8 cellular contexts compared by ENCODE assay signal in genomic region chr5:177336112-177336511, GRCh38. TPM values are rescaled to one million over a fixed set of nuclear protein-coding genes. Genes with fewer than 3 reads are reported as not detected.
A peak's percentile ranks its signal among the peaks of the same experiment; 100 is the strongest.
DNase-seq lines count a peak whose midpoint lies in the region; ATAC-seq and TF ChIP-seq lines count a peak whose summit lies in the region.

No MANE protein-coding gene starts in this region.

- intact Hi-C loops in ovary (cut with DNase I) = no loop called here

- no peak for ATAC-seq in GM18873 (IDR thresholded peaks at IDR 0.05; ENCODE audit: low FRiP score, unreplicated experiment)

- TF ChIP-seq CTCF in Peyer's patch (IDR thresholded peaks at IDR 0.05) (peak in 4 of 6 experiments; percentile 11 to 43 (median 38)), foreskin fibroblast (IDR thresholded peaks at IDR 0.05; ENCODE audit: low read depth, low read length) (no peak), coronary artery (IDR thresholded peaks at IDR 0.05) (no peak), ovary (IDR thresholded peaks at IDR 0.05) (no peak)

- H3K36me3 ChIP-seq in Peyer's patch (peaks cover 0 to 85% (median 0%) of the 10 kb centered on the region in 3 donors), ovary (no peaks in the 10 kb centered on the region)

- no peaks in the 10 kb centered on the region for H3K27me3 ChIP-seq in Peyer's patch
- no peaks in the 10 kb centered on the region for H3K27me3 ChIP-seq in ovary

- TF ChIP-seq POLR2A in Peyer's patch (IDR thresholded peaks at IDR 0.05) (no peak), ovary (IDR thresholded peaks at IDR 0.05) (no peak)

- H3K27ac ChIP-seq in Peyer's patch = no peak overlapping the region
- H3K27ac ChIP-seq in coronary artery = no peak overlapping the region
- no peak overlapping the region for H3K27ac ChIP-seq in ovary

- no peak for TF ChIP-seq EP300 in ovary (IDR thresholded peaks at IDR 0.05)

- 63 to 68% (median 63%) methylated on average over 12 of the region's 12 CpGs for WGBS in ovary, 3 donors

- H3K9me3 ChIP-seq in Peyer's patch = no peaks in the 10 kb centered on the region
- H3K9me3 ChIP-seq in ovary = no peaks in the 10 kb centered on the region

- no peaks in the 10 kb centered on the region for H3K4me1 ChIP-seq in Peyer's patch
- no peaks in the 10 kb centered on the region for H3K4me1 ChIP-seq in ovary (ENCODE audit: insufficient read depth)

- peak; percentile 30 to 32 for DNase-seq in stimulated activated CD4-positive, alpha-beta T cell treated with anti-CD3 and anti-CD28 coated beads, Interleukin-4, amount 100 ng/mL, for 48 hours (ENCODE audit: low read depth in 2 of 2)
- DNase-seq in stimulated activated CD4-positive, alpha-beta T cell treated with anti-CD3 and anti-CD28 coated beads, Interleukin-4, amount 100 ng/mL, for 24 hours = no peak
- peak in 1 of 3 donors; percentile 56 for DNase-seq in Peyer's patch
- peak; percentile 17 to 63 for DNase-seq in foreskin fibroblast
- DNase-seq in coronary artery (ENCODE audit: low spot score) = no peak
- no peak for DNase-seq in ovary
- no peak for DNase-seq in NCI-H1105 (lab: John Stamatoyannopoulos, UW)

- H3K4me3 ChIP-seq in Peyer's patch (no peak overlapping the region), foreskin fibroblast (ENCODE audit: low read depth in 1 of 2, low read length in 2 of 2) (no peak overlapping the region), coronary artery (no peak overlapping the region), ovary (no peak overlapping the region)

RNA-seq across cellular contexts. Expression of gene LMAN2, which starts 15.4 kb away (rescaled TPM):
- 100 to 1,000 TPM; 193 to 321 (median 268) TPM for total RNA-seq in Peyer's patch
- total RNA-seq in ovary = 100 to 1,000 TPM in 2 of 7 donors, 10 to 100 TPM in 5; 63.5 to 154 (median 93.5) TPM
- polyA plus RNA-seq in ovary = 100 to 1,000 TPM in 1 of 2 donors, 10 to 100 TPM in 1; 85.0 to 142 TPM

RNA-seq across cellular contexts. Expression of gene RGS14, which starts 21.6 kb away (rescaled TPM):
- total RNA-seq in Peyer's patch (10 to 100 TPM; 19.4 to 41.0 (median 23.3) TPM), ovary (10 to 100 TPM in 1 of 7 donors, 1 to 10 TPM in 6; 4.0 to 27.0 (median 8.0) TPM)
- 1 to 10 TPM in 1 of 2 donors, under 1 TPM in 1; 0.73 to 6.2 TPM for polyA plus RNA-seq in ovary

RNA-seq across cellular contexts. Expression of gene MXD3, which starts 24.4 kb away (rescaled TPM):
- total RNA-seq in Peyer's patch = 10 to 100 TPM in 3 of 4 donors, 1 to 10 TPM in 1; 6.8 to 25.8 (median 18.5) TPM
- 1 to 10 TPM; 3.2 to 9.8 (median 6.2) TPM for total RNA-seq in ovary
- polyA plus RNA-seq in ovary = 1 to 10 TPM in 1 of 2 donors, under 1 TPM in 1; 0.30 to 6.0 TPM

RNA-seq across cellular contexts. Expression of gene PRELID1, which starts 32.5 kb away (rescaled TPM):
- total RNA-seq in Peyer's patch (100 to 1,000 TPM in 3 of 4 donors, 10 to 100 TPM in 1; 55.3 to 215 (median 132) TPM), ovary (10 to 100 TPM; 42.8 to 96.8 (median 74.6) TPM)
- 10 to 100 TPM; 65.0 to 77.6 TPM for polyA plus RNA-seq in ovary

RNA-seq across cellular contexts. Expression of gene RAB24, which starts 32.6 kb away (rescaled TPM):
- total RNA-seq in Peyer's patch (10 to 100 TPM; 37.0 to 58.6 (median 46.3) TPM), ovary (10 to 100 TPM; 23.3 to 40.4 (median 26.8) TPM)
- 10 to 100 TPM; 17.0 to 40.4 TPM for polyA plus RNA-seq in ovary

Comparison
In these comparisons a context has a peak if more than half of its experiments do, and no peak if none do; other contexts are left out.
1. DNase-seq: peak in stimulated activated CD4-positive, alpha-beta T cell treated with anti-CD3 and anti-CD28 coated beads, Interleukin-4, amount 100 ng/mL, for 48 hours (2 of 2) and foreskin fibroblast (2 of 2); none in stimulated activated CD4-positive, alpha-beta T cell treated with anti-CD3 and anti-CD28 coated beads, Interleukin-4, amount 100 ng/mL, for 24 hours (single experiment), coronary artery (single experiment), ovary (0 of 5) and NCI-H1105 (single experiment).
2. CTCF ChIP-seq: peak in Peyer's patch (4 of 6); none in foreskin fibroblast (single experiment), coronary artery (single experiment) and ovary (0 of 3).